Comparison of ENCODE assay signal across 21 cellular contexts in the genomic region with DNA sequence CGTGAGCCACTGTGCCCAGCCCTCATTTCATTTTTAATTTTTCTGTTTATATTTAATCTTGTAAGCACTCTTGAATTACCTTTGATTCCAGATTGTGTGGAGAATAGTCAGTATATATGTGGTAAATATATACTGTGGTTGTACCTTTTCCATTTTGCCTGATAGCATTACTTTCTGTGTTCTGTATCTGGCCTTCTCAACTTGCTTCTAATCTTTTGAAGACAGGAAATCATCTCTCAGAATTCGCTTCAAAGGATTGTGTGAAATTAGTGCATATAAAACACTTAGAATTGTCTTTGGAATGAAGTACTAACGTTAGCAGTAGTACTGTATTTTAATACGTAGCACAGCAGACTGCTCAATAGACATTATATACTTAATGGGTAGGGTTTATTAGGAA. TPM values are rescaled to one million over a fixed set of nuclear protein-coding genes. Genes with fewer than 3 reads are reported as not detected.
DNase-seq lines count a peak whose midpoint lies in the region; ATAC-seq lines count a peak whose summit lies in the region.
"Had no signal": no experiment of that assay in that cellular context is flagged by ENCODE, and none has a peak within 500 bp of the region (broad histone marks: within the 10 kb centered on the region; RNA-seq: fewer than 3 reads in every experiment).

No MANE protein-coding gene starts in this region.

- no peaks in the 10 kb centered on the region for H3K9me3 Mint-ChIP-seq in activated naive CD4-positive, alpha-beta T cell treated with anti-CD3 and anti-CD28 coated beads, Interleukin-2, amount 50 U/mL, for 24 hours
- H3K9me3 Mint-ChIP-seq in activated naive CD4-positive, alpha-beta T cell treated with anti-CD3 and anti-CD28 coated beads, Interleukin-2, amount 10 ng/mL, durations not matched to agents 7 days and 5 days: no peaks in the 10 kb centered on the region
- H3K9me3 Mint-ChIP-seq in T-cell: no peaks in the 10 kb centered on the region
- peaks cover 0 to 3% (median 0%) of the 10 kb centered on the region in 11 donors for H3K9me3 Mint-ChIP-seq in naive thymus-derived CD4-positive, alpha-beta T cell

- no peaks in the 10 kb centered on the region for H3K27me3 ChIP-seq in naive thymus-derived CD4-positive, alpha-beta T cell (ENCODE audit: control insufficient read depth in 2 of 2, insufficient read depth in 2 of 2, low read length in 2 of 2)
- H3K27me3 ChIP-seq in subcutaneous abdominal adipose tissue (ENCODE audit: control insufficient read depth in 5 of 5, insufficient read depth in 4 of 5, low read length in 5 of 5) (no peaks in the 10 kb centered on the region), H7 (ENCODE audit: control insufficient read depth, insufficient read depth, low read length) (no peaks in the 10 kb centered on the region)
- H3K27me3 ChIP-seq: Peyer's patch, SJCRH30 had no signal

- CTCF ChIA-PET in activated naive CD4-positive, alpha-beta T cell treated with anti-CD3 and anti-CD28 coated beads, Interleukin-2, amount 10 ng/mL, durations not matched to agents 7 days and 5 days (lab: Charles Lee): no interaction called here
- CTCF ChIA-PET in T-cell (lab: Charles Lee): no interaction called here
- CTCF ChIA-PET in naive thymus-derived CD4-positive, alpha-beta T cell (lab: Charles Lee): interaction anchor here (1.2 kb wide), 1 partner anchor 9 kb away, joined by 3 read pairs; no protein-coding TSS in a partner anchor

- H3K4me3 ChIP-seq in naive thymus-derived CD4-positive, alpha-beta T cell (ENCODE audit: low read length): no peak overlapping the region
- H3K4me3 ChIP-seq in subcutaneous abdominal adipose tissue (ENCODE audit: low read depth in 1 of 5, low read length in 5 of 5) (no peak overlapping the region), H7 (ENCODE audit: insufficient read depth, low read depth, low read length) (no peak overlapping the region)
- H3K4me3 ChIP-seq: Peyer's patch, SJCRH30 had no signal

- H3K27ac ChIP-seq in naive thymus-derived CD4-positive, alpha-beta T cell (ENCODE audit: low read depth, low read length): no peak overlapping the region
- peak overlapping the region; percentile 18 for H3K27ac ChIP-seq in subcutaneous abdominal adipose tissue (ENCODE audit: low read depth, low read length)
- H3K27ac ChIP-seq: Peyer's patch, SJCRH30 had no signal

- H3K9me3 ChIP-seq in naive thymus-derived CD4-positive, alpha-beta T cell (ENCODE audit: control insufficient read depth in 2 of 3, low read length in 3 of 3): no peaks in the 10 kb centered on the region
- no peaks in the 10 kb centered on the region for H3K9me3 ChIP-seq in subcutaneous abdominal adipose tissue (ENCODE audit: control insufficient read depth in 5 of 5, low read length in 5 of 5)
- H3K9me3 ChIP-seq: Peyer's patch, SJCRH30 had no signal

- peaks cover 0 to 19% of the 10 kb centered on the region in 2 donors for H3K4me1 ChIP-seq in naive thymus-derived CD4-positive, alpha-beta T cell (ENCODE audit: control insufficient read depth in 2 of 2, insufficient read depth in 2 of 2, low read length in 2 of 2)
- peaks cover 0 to 20% (median 8%) of the 10 kb centered on the region in 5 donors for H3K4me1 ChIP-seq in subcutaneous abdominal adipose tissue (ENCODE audit: control insufficient read depth in 5 of 5, insufficient read depth in 5 of 5, low read length in 5 of 5)
- H3K4me1 ChIP-seq: SJCRH30 had no signal

- H3K27ac Mint-ChIP-seq in activated naive CD4-positive, alpha-beta T cell treated with anti-CD3 and anti-CD28 coated beads, Interleukin-2, amount 50 U/mL, for 24 hours: no peak overlapping the region
- H3K27ac Mint-ChIP-seq in activated naive CD4-positive, alpha-beta T cell treated with anti-CD3 and anti-CD28 coated beads, Interleukin-2, amount 10 ng/mL, durations not matched to agents 7 days and 5 days: no peak overlapping the region
- peak overlapping the region; percentile 23 to 24 for H3K27ac Mint-ChIP-seq in T-cell
- peak overlapping the region; percentile 19 to 85 (median 55) for H3K27ac Mint-ChIP-seq in naive thymus-derived CD4-positive, alpha-beta T cell

- no peak for DNase-seq in activated naive CD4-positive, alpha-beta T cell treated with anti-CD3 and anti-CD28 coated beads, Interleukin-2, amount 10 ng/mL, durations not matched to agents 7 days and 5 days
- DNase-seq in T-cell (no peak), Right ventricle myocardium inferior (ENCODE audit: missing footprints) (no peak), H7 (no peak)
- DNase-seq in naive thymus-derived CD4-positive, alpha-beta T cell: peak in 6 of 9 donors; percentile 8 to 36 (median 29)
- DNase-seq: AML-193, C1 segment of cervical spinal cord, COR-L47, GOT3, Kasumi-1, NCI-H1694, NCI-H2081, NCI-H2171, NCI-H524 treated with DMSO at 0.1 percent for 48 hours, NCI-H82, Peyer's patch, SJCRH30 had no signal

- no peaks in the 10 kb centered on the region for H3K36me3 ChIP-seq in naive thymus-derived CD4-positive, alpha-beta T cell (ENCODE audit: control insufficient read depth in 2 of 3, insufficient read depth in 3 of 3, low read length in 3 of 3)
- H3K36me3 ChIP-seq in subcutaneous abdominal adipose tissue (ENCODE audit: control insufficient read depth in 5 of 5, insufficient read depth in 5 of 5, low read length in 5 of 5): no peaks in the 10 kb centered on the region
- no peaks in the 10 kb centered on the region for H3K36me3 ChIP-seq in H7 (replicated peaks; ENCODE audit: control insufficient read depth, insufficient read depth, low read length)
- H3K36me3 ChIP-seq: Peyer's patch, SJCRH30 had no signal

- no peaks in the 10 kb centered on the region for H3K27me3 Mint-ChIP-seq in activated naive CD4-positive, alpha-beta T cell treated with anti-CD3 and anti-CD28 coated beads, Interleukin-2, amount 50 U/mL, for 24 hours
- no peaks in the 10 kb centered on the region for H3K27me3 Mint-ChIP-seq in activated naive CD4-positive, alpha-beta T cell treated with anti-CD3 and anti-CD28 coated beads, Interleukin-2, amount 10 ng/mL, durations not matched to agents 7 days and 5 days
- no peaks in the 10 kb centered on the region for H3K27me3 Mint-ChIP-seq in T-cell
- H3K27me3 Mint-ChIP-seq in naive thymus-derived CD4-positive, alpha-beta T cell: no peaks in the 10 kb centered on the region

- peaks cover 4% of the 10 kb centered on the region for H3K36me3 Mint-ChIP-seq in activated naive CD4-positive, alpha-beta T cell treated with anti-CD3 and anti-CD28 coated beads, Interleukin-2, amount 50 U/mL, for 24 hours
- H3K36me3 Mint-ChIP-seq in activated naive CD4-positive, alpha-beta T cell treated with anti-CD3 and anti-CD28 coated beads, Interleukin-2, amount 10 ng/mL, durations not matched to agents 7 days and 5 days: peaks cover 15% of the 10 kb centered on the region
- peaks cover 4% of the 10 kb centered on the region for H3K36me3 Mint-ChIP-seq in T-cell
- peaks cover 0 to 16% (median 8%) of the 10 kb centered on the region in 5 donors for H3K36me3 Mint-ChIP-seq in naive thymus-derived CD4-positive, alpha-beta T cell

- peaks cover 42% of the 10 kb centered on the region for H3K4me1 Mint-ChIP-seq in activated naive CD4-positive, alpha-beta T cell treated with anti-CD3 and anti-CD28 coated beads, Interleukin-2, amount 50 U/mL, for 24 hours
- peaks cover 17% of the 10 kb centered on the region for H3K4me1 Mint-ChIP-seq in activated naive CD4-positive, alpha-beta T cell treated with anti-CD3 and anti-CD28 coated beads, Interleukin-2, amount 10 ng/mL, durations not matched to agents 7 days and 5 days
- peaks cover 35 to 44% (median 44%) of the 10 kb centered on the region in 3 donors for H3K4me1 Mint-ChIP-seq in T-cell
- peaks cover 12 to 68% (median 48%) of the 10 kb centered on the region in 7 donors for H3K4me1 Mint-ChIP-seq in naive thymus-derived CD4-positive, alpha-beta T cell

- intact Hi-C loops in naive thymus-derived CD4-positive, alpha-beta T cell (cut with micrococcal nuclease): no loop called here
- intact Hi-C loops in Right ventricle myocardium inferior (cut with DNase I): no loop called here

- ATAC-seq in T-cell (replicated peaks in 1 of 4) (peak in 2 of 4 experiments; percentile 52 to 57), Right ventricle myocardium inferior (no peak), HG02642 (IDR thresholded peaks at IDR 0.05; ENCODE audit: poor library complexity, unreplicated experiment) (no peak)
- ATAC-seq in naive thymus-derived CD4-positive, alpha-beta T cell: peak; percentile 49
- ATAC-seq: HCT116 had no signal

- H3K9ac ChIP-seq in subcutaneous abdominal adipose tissue (ENCODE audit: low read length in 5 of 5): no peak overlapping the region

- POLR2A ChIA-PET in T-cell (lab: Charles Lee): no interaction called here
- POLR2A ChIA-PET in naive thymus-derived CD4-positive, alpha-beta T cell (lab: Charles Lee): interaction anchor here (0.7 kb wide), 1 partner anchor 11 kb away, joined by 3 read pairs; no protein-coding TSS in a partner anchor

- H3K4me3 Mint-ChIP-seq in activated naive CD4-positive, alpha-beta T cell treated with anti-CD3 and anti-CD28 coated beads, Interleukin-2, amount 50 U/mL, for 24 hours: peak overlapping the region; percentile 47
- no peak overlapping the region for H3K4me3 Mint-ChIP-seq in activated naive CD4-positive, alpha-beta T cell treated with anti-CD3 and anti-CD28 coated beads, Interleukin-2, amount 10 ng/mL, durations not matched to agents 7 days and 5 days
- H3K4me3 Mint-ChIP-seq in T-cell: peak overlapping the region in 2 of 3 donors; percentile 14 to 60
- H3K4me3 Mint-ChIP-seq in naive thymus-derived CD4-positive, alpha-beta T cell: peak overlapping the region in 9 of 10 donors; percentile 5 to 75 (median 65)

RNA-seq across cellular contexts. Expression of gene PPP2R5A, which starts 37.9 kb away (rescaled TPM):
- 10 to 100 TPM; 40.4 to 51.1 (median 46.7) TPM for total RNA-seq in T-cell
- total RNA-seq in naive thymus-derived CD4-positive, alpha-beta T cell: 10 to 100 TPM; 38.5 to 52.7 (median 49.8) TPM
- polyA plus RNA-seq in naive thymus-derived CD4-positive, alpha-beta T cell: 10 to 100 TPM; 22.9 to 27.5 TPM
- total RNA-seq in Right ventricle myocardium inferior: 80.8 TPM
- 65.3 and 72.5 TPM in 2 replicates for total RNA-seq in H7 (2014; rRNA removed; shearing (Covaris generic))

Comparison
In these comparisons a context has a peak if more than half of its experiments do, and no peak if none do; other contexts are left out.
1. H3K27ac Mint-ChIP-seq: peak in T-cell (2 of 2) and naive thymus-derived CD4-positive, alpha-beta T cell (9 of 9); none in activated naive CD4-positive, alpha-beta T cell treated with anti-CD3 and anti-CD28 coated beads, Interleukin-2, amount 50 U/mL, for 24 hours (single experiment) and activated naive CD4-positive, alpha-beta T cell treated with anti-CD3 and anti-CD28 coated beads, Interleukin-2, amount 10 ng/mL, durations not matched to agents 7 days and 5 days (single experiment).
2. DNase-seq: peak in naive thymus-derived CD4-positive, alpha-beta T cell (6 of 9); none in activated naive CD4-positive, alpha-beta T cell treated with anti-CD3 and anti-CD28 coated beads, Interleukin-2, amount 10 ng/mL, durations not matched to agents 7 days and 5 days (single experiment), T-cell (0 of 34), Right ventricle myocardium inferior (single experiment) and H7 (single experiment).